ENCODE assay signal across 1 cellular context in genomic region chr7:50335795-50336754, GRCh38.
TF ChIP-seq lines count a peak whose summit lies in the region.

No MANE protein-coding gene starts in this region.

TF ChIP-seq in K562, 482 proteins besides CTCF, POLR2A, EP300 and RAD21 (continued from another document and continues in another):
- peak; percentile 72; the same call in 1 of the 2 replicates for TF ChIP-seq ZBTB7A (IDR thresholded peaks at IDR 0.05; ENCODE audit: borderline replicate concordance, control insufficient read depth, low read depth, low read length)
- no peak for TF ChIP-seq SRSF3 (IDR thresholded peaks at IDR 0.05; ENCODE audit: insufficient read depth, low read length)
- TF ChIP-seq SIN3A (IDR thresholded peaks at IDR 0.05; ENCODE audit: borderline replicate concordance in 2 of 2, control insufficient read depth in 1 of 2, low read depth in 2 of 2, low read length in 2 of 2), result peak in 1 of 2 experiments; percentile 57; a peak in 1 of 4 replicates
- TF ChIP-seq MBD2 (IDR thresholded peaks at IDR 0.05; ENCODE audit: borderline replicate concordance, low read depth), result peak; percentile 23; the same call in 1 of the 2 replicates
- peak; percentile 85 for TF ChIP-seq FOSL1 (tag; conservative IDR thresholded peaks at IDR 0.05)
- TF ChIP-seq ZNF699 (CRISPR knock-in tag; IDR thresholded peaks at IDR 0.05; ENCODE audit: insufficient replicate concordance), result no peak
- no peak for TF ChIP-seq FOS (IDR thresholded peaks at IDR 0.05; ENCODE audit: extremely low read depth, insufficient read length)
- TF ChIP-seq CREB1 (IDR thresholded peaks at IDR 0.05), result no peak
- no peak for TF ChIP-seq CREB1 (CRISPR knock-in tag; IDR thresholded peaks at IDR 0.05)
- no peak for TF ChIP-seq GTF2E2 (tag; IDR thresholded peaks at IDR 0.05)
- TF ChIP-seq ZKSCAN1 (IDR thresholded peaks at IDR 0.05; ENCODE audit: low read depth, low read length), result no peak
- TF ChIP-seq ELF1 (tag; IDR thresholded peaks at IDR 0.05), result no peak
- TF ChIP-seq HDAC8 (tag; IDR thresholded peaks at IDR 0.05), result no peak
- TF ChIP-seq TAF1 (IDR thresholded peaks at IDR 0.05; ENCODE audit: control insufficient read depth, extremely low read depth, insufficient read depth, low read length, severe bottlenecking), result no peak
- TF ChIP-seq, protein P1, sequence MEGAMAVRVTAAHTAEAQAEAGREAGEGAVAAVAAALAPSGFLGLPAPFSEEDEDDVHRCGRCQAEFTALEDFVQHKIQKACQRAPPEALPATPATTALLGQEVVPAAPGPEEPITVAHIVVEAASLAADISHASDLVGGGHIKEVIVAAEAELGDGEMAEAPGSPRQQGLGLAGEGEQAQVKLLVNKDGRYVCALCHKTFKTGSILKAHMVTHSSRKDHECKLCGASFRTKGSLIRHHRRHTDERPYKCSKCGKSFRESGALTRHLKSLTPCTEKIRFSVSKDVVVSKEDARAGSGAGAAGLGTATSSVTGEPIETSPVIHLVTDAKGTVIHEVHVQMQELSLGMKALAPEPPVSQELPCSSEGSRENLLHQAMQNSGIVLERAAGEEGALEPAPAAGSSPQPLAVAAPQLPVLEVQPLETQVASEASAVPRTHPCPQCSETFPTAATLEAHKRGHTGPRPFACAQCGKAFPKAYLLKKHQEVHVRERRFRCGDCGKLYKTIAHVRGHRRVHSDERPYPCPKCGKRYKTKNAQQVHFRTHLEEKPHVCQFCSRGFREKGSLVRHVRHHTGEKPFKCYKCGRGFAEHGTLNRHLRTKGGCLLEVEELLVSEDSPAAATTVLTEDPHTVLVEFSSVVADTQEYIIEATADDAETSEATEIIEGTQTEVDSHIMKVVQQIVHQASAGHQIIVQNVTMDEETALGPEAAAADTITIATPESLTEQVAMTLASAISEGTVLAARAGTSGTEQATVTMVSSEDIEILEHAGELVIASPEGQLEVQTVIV (CRISPR knock-in tag; IDR thresholded peaks at IDR 0.05; ENCODE audit: borderline replicate concordance), result no peak
- no peak for TF ChIP-seq SUPT5H (IDR thresholded peaks at IDR 0.05)
- no peak for TF ChIP-seq CSDE1 (IDR thresholded peaks at IDR 0.05)
- TF ChIP-seq ATF6 (CRISPR knock-in tag; IDR thresholded peaks at IDR 0.05), result no peak
- TF ChIP-seq NR4A1 (CRISPR knock-in tag; IDR thresholded peaks at IDR 0.05), result no peak
- TF ChIP-seq NR4A1 (tag; IDR thresholded peaks at IDR 0.05), result 0 out of 2 replicates have a peak, but pooled peaks have one; percentile 17
- TF ChIP-seq TEAD2 (tag; IDR thresholded peaks at IDR 0.05), result no peak
- peak; percentile 50 for TF ChIP-seq BHLHE40 (IDR thresholded peaks at IDR 0.05; ENCODE audit: low read length)
- TF ChIP-seq NR2C1 (IDR thresholded peaks at IDR 0.05), result no peak
- no peak for TF ChIP-seq NR2C1 (tag; IDR thresholded peaks at IDR 0.05)
- TF ChIP-seq MGA (IDR thresholded peaks at IDR 0.05), result peak; percentile 21; the same call in 1 of the 2 replicates
- no peak for TF ChIP-seq WHSC1 (IDR thresholded peaks at IDR 0.05; ENCODE audit: low read length)
- TF ChIP-seq MBD1 (CRISPR knock-in tag; IDR thresholded peaks at IDR 0.05), result no peak
- no peak for TF ChIP-seq KLF6 (CRISPR knock-in tag; IDR thresholded peaks at IDR 0.05; ENCODE audit: borderline replicate concordance)
- no peak for TF ChIP-seq FOXJ3 (CRISPR knock-in tag; IDR thresholded peaks at IDR 0.05)
- no peak for TF ChIP-seq POLR3G (IDR thresholded peaks at IDR 0.05; ENCODE audit: extremely low read depth, insufficient read length, insufficient replicate concordance)
- no peak for TF ChIP-seq BCLAF1 (IDR thresholded peaks at IDR 0.05; ENCODE audit: borderline replicate concordance in 1 of 2, control insufficient read depth in 1 of 2, low read depth in 2 of 2, low read length in 1 of 2)
- TF ChIP-seq HNRNPLL (IDR thresholded peaks at IDR 0.05; ENCODE audit: low read depth, low read length, poor library complexity, severe bottlenecking), result no peak
- TF ChIP-seq, protein P2, sequence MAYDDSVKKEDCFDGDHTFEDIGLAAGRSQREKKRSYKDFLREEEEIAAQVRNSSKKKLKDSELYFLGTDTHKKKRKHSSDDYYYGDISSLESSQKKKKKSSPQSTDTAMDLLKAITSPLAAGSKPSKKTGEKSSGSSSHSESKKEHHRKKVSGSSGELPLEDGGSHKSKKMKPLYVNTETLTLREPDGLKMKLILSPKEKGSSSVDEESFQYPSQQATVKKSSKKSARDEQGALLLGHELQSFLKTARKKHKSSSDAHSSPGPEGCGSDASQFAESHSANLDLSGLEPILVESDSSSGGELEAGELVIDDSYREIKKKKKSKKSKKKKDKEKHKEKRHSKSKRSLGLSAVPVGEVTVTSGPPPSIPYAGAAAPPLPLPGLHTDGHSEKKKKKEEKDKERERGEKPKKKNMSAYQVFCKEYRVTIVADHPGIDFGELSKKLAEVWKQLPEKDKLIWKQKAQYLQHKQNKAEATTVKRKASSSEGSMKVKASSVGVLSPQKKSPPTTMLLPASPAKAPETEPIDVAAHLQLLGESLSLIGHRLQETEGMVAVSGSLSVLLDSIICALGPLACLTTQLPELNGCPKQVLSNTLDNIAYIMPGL (CRISPR knock-in tag; IDR thresholded peaks at IDR 0.05), result no peak
- TF ChIP-seq ZNF586 (CRISPR knock-in tag; conservative IDR thresholded peaks at IDR 0.05), result no peak
- no peak for TF ChIP-seq ATF7 (IDR thresholded peaks at IDR 0.05)
- no peak for TF ChIP-seq JUNB (CRISPR knock-in tag; conservative IDR thresholded peaks at IDR 0.05)
- TF ChIP-seq GATAD2A (IDR thresholded peaks at IDR 0.05), result no peak
- TF ChIP-seq RBM22 (IDR thresholded peaks at IDR 0.05; ENCODE audit: low read depth, low read length, poor library complexity, severe bottlenecking), result no peak
- TF ChIP-seq BRCA1 (IDR thresholded peaks at IDR 0.05), result no peak
- no peak for TF ChIP-seq BRCA1 (CRISPR knock-in tag; IDR thresholded peaks at IDR 0.05)
- TF ChIP-seq MAFF (IDR thresholded peaks at IDR 0.05; ENCODE audit: low read length), result no peak
